In the genomic region with DNA sequence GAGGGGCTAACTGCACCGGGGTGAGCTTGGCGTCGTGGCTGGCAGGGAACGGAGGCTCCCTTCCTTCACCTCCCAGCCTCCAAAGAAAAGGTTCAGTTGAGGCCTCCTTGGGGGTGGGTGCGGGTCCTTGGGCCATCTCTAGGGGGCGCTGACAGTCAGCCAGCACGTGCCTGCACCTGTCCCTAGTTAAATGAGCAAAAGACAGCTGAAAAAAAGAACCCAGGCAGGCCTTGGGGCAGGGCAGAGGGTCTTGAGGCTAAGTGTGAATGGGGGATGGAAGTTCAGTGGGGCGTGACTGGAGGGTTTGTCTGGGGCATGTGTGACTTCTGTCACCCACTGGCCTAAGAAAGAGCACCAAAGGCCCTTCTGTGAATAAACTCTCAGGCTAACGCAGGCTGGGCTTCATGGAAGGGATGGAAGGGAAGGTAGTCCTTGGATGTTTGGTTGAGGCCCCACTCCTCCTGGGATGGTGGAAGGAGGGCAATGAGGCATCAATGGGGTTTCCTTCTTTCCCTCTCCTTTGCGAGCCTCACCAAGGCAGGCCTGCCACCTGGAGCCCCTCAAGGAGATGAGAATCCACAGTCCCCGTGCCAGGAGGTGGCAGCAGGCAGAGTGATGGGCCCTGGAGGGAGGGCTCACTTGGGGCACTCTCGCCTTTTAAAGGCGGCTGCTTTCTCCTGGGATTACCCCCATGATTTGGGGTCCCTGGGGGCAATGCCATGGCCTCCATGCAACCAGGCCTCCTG, we compare ENCODE assay signal across 1 cellular context.
A peak's percentile ranks its signal among the peaks of the same experiment; 100 is the strongest.
TF ChIP-seq lines count a peak whose summit lies in the region.

No MANE protein-coding gene starts in this region.

TF ChIP-seq in H1, 55 proteins besides CTCF, POLR2A, EP300 and RAD21 (continued from another document):
- TF ChIP-seq CBX5 (IDR thresholded peaks at IDR 0.05; ENCODE audit: low read depth, low read length) (no peak), MAX (IDR thresholded peaks at IDR 0.05) (peak; percentile 98), KDM1A (IDR thresholded peaks at IDR 0.05; ENCODE audit: borderline replicate concordance, low read length) (peak; percentile 25; the same call in 1 of the 2 replicates)
